In genomic region chrX:26783512-26784225, GRCh38 we compare ENCODE assay signal across 8 cellular contexts.
DNase-seq lines count a peak whose midpoint lies in the region; ATAC-seq and TF ChIP-seq lines count a peak whose summit lies in the region.

No MANE protein-coding gene starts in this region.

- CTCF ChIA-PET in CD4-positive, alpha-beta T cell (lab: Charles Lee), result no interaction called here

- POLR2A ChIA-PET in CD4-positive, alpha-beta T cell (lab: Charles Lee), result no interaction called here

- H3K27ac ChIP-seq in Peyer's patch, result no peak overlapping the region
- H3K27ac ChIP-seq in CD4-positive, alpha-beta T cell (ENCODE audit: low read depth, low read length), result no peak overlapping the region

- no peaks in the 10 kb centered on the region for H3K4me1 ChIP-seq in Peyer's patch

- no peak overlapping the region for H3K4me3 Mint-ChIP-seq in CD4-positive, alpha-beta T cell

- TF ChIP-seq CTCF in Peyer's patch (IDR thresholded peaks at IDR 0.05), result peak in 3 of 6 experiments; percentile 5 to 31 (median 16)
- no peak for TF ChIP-seq CTCF in CD4-positive, alpha-beta T cell (IDR thresholded peaks at IDR 0.05)

- intact Hi-C loops in CD4-positive, alpha-beta T cell (cut with DNase I, micrococcal nuclease), result no loop called here

- H3K36me3 ChIP-seq in Peyer's patch, result no peaks in the 10 kb centered on the region

- H3K4me1 Mint-ChIP-seq in CD4-positive, alpha-beta T cell (ENCODE audit: low read depth), result no peaks in the 10 kb centered on the region

- ATAC-seq in GM18858 (IDR thresholded peaks at IDR 0.05; ENCODE audit: unreplicated experiment) (peak; percentile 90), GM21619 (IDR thresholded peaks at IDR 0.05; ENCODE audit: unreplicated experiment) (no peak)
- no peak for ATAC-seq in CD4-positive, alpha-beta T cell (ENCODE audit: poor library complexity)

- no peaks in the 10 kb centered on the region for H3K36me3 Mint-ChIP-seq in CD4-positive, alpha-beta T cell (ENCODE audit: low read depth)

- H3K9me3 Mint-ChIP-seq in CD4-positive, alpha-beta T cell, result no peaks in the 10 kb centered on the region

- no peaks in the 10 kb centered on the region for H3K9me3 ChIP-seq in Peyer's patch
- H3K9me3 ChIP-seq in CD4-positive, alpha-beta T cell (ENCODE audit: control insufficient read depth, low read length), result no peaks in the 10 kb centered on the region

- no peak overlapping the region for H3K27ac Mint-ChIP-seq in CD4-positive, alpha-beta T cell

- TF ChIP-seq POLR2A in Peyer's patch (IDR thresholded peaks at IDR 0.05), result no peak

- DNase-seq in COLO829 (ENCODE audit: low spot score) (peak; percentile 3), HT1080 (ENCODE audit: low read depth) (peak; percentile 50), SK-N-DZ (ENCODE audit: low spot score) (peak; percentile 12), glomerular visceral epithelial cell (ENCODE audit: extremely low spot score) (peak; percentile 21), Peyer's patch (no peak)
- DNase-seq in CD4-positive, alpha-beta T cell, result no peak

- H3K27me3 Mint-ChIP-seq in CD4-positive, alpha-beta T cell, result no peaks in the 10 kb centered on the region

- no peak overlapping the region for H3K4me3 ChIP-seq in Peyer's patch

- H3K27me3 ChIP-seq in Peyer's patch, result no peaks in the 10 kb centered on the region
- no peaks in the 10 kb centered on the region for H3K27me3 ChIP-seq in CD4-positive, alpha-beta T cell (ENCODE audit: control insufficient read depth, insufficient read depth, low read length)

Comparison
In these comparisons a context has a peak if more than half of its experiments do, and no peak if none do; other contexts are left out.
1. DNase-seq: peak in COLO829 (single experiment), HT1080 (single experiment), SK-N-DZ (single experiment) and glomerular visceral epithelial cell (single experiment); none in Peyer's patch (0 of 3) and CD4-positive, alpha-beta T cell (0 of 10).